1 cellular context compared by ENCODE assay signal in the genomic region with DNA sequence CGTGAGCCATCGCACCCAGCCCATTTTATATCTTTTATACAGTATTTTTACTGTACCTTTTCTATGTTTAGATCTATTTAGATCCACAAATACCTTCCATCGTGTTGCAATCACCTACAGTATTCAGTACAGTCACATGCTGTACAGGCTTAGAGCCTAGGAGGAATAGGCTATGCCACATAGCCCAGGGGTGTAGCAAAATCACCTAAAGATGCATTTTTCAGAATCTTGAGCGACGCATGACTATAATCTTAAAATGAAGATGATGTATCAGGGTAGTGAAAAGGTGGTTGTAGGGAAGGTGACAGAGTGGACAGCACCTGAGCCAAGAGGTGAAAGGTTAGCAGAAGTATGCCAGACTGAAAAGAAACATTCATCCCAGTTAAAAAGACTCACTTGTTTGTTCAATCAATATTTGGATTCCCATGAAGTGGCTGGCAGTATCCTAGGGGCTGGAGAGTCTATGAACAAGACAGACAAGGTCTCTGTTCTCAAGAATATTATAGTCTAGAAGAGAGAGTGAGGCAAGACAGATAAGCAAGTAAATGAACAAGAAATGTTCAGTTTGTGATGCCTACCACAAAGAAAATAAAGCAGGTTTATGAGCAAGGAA.
TF ChIP-seq lines count a peak whose summit lies in the region.

No MANE protein-coding gene starts in this region.

TF ChIP-seq in HepG2, 621 proteins besides CTCF, POLR2A, EP300 and RAD21 (continued from another document and continues in another):
- TF ChIP-seq ZNF44 (CRISPR knock-in tag; IDR thresholded peaks at IDR 0.05) (no peak), ZNF646 (CRISPR knock-in tag; IDR thresholded peaks at IDR 0.05) (no peak), HNRNPUL1 (IDR thresholded peaks at IDR 0.05; ENCODE audit: low read depth, low read length) (no peak), TRIM24 (CRISPR knock-in tag; IDR thresholded peaks at IDR 0.05) (no peak), PAXIP1 (CRISPR knock-in tag; conservative IDR thresholded peaks at IDR 0.05) (peak; percentile 65), ELF4 (CRISPR knock-in tag; IDR thresholded peaks at IDR 0.05; ENCODE audit: borderline replicate concordance) (no peak), SP140L (CRISPR knock-in tag; IDR thresholded peaks at IDR 0.05; ENCODE audit: borderline replicate concordance) (no peak), ZNF597 (CRISPR knock-in tag; IDR thresholded peaks at IDR 0.05) (no peak), CBFB (CRISPR knock-in tag; IDR thresholded peaks at IDR 0.05) (no peak), ZNF225 (CRISPR knock-in tag; IDR thresholded peaks at IDR 0.05) (no peak), ZNF605 (CRISPR knock-in tag; IDR thresholded peaks at IDR 0.05) (no peak), RARA (CRISPR knock-in tag; IDR thresholded peaks at IDR 0.05) (peak; percentile 90), ZFX (CRISPR knock-in tag; IDR thresholded peaks at IDR 0.05; ENCODE audit: low read depth) (no peak), ARNT2 (CRISPR knock-in tag; IDR thresholded peaks at IDR 0.05; ENCODE audit: low read depth) (no peak), CREB1 (IDR thresholded peaks at IDR 0.05) (no peak), CREB1 (CRISPR knock-in tag; IDR thresholded peaks at IDR 0.05) (peak; percentile 58), NCOA5 (CRISPR knock-in tag; IDR thresholded peaks at IDR 0.05) (no peak), SP1 (IDR thresholded peaks at IDR 0.05) (no peak), SP1 (CRISPR knock-in tag; IDR thresholded peaks at IDR 0.05) (no peak), ZNF3 (CRISPR knock-in tag; IDR thresholded peaks at IDR 0.05) (no peak), RFX1 (IDR thresholded peaks at IDR 0.05) (no peak), THRA (CRISPR knock-in tag; IDR thresholded peaks at IDR 0.05; ENCODE audit: borderline replicate concordance) (peak; percentile 62; the same call in 1 of the 2 replicates), ZNF136 (CRISPR knock-in tag; IDR thresholded peaks at IDR 0.05; ENCODE audit: low read depth) (no peak), ZFP62 (CRISPR knock-in tag; IDR thresholded peaks at IDR 0.05) (no peak), TOPORS (CRISPR knock-in tag; IDR thresholded peaks at IDR 0.05) (no peak), MZF1 (CRISPR knock-in tag; IDR thresholded peaks at IDR 0.05; ENCODE audit: borderline replicate concordance) (no peak)
- TF ChIP-seq, protein P1, sequence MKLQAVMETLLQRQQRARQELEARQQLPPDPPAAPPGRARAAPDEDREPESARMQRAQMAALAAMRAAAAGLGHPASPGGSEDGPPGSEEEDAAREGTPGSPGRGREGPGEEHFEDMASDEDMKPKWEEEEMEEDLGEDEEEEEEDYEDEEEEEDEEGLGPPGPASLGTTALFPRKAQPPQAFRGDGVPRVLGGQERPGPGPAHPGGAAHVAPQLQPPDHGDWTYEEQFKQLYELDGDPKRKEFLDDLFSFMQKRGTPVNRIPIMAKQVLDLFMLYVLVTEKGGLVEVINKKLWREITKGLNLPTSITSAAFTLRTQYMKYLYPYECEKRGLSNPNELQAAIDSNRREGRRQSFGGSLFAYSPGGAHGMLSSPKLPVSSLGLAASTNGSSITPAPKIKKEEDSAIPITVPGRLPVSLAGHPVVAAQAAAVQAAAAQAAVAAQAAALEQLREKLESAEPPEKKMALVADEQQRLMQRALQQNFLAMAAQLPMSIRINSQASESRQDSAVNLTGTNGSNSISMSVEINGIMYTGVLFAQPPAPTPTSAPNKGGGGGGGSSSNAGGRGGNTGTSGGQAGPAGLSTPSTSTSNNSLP (IDR thresholded peaks at IDR 0.05; ENCODE audit: low read depth, low read length): no peak
- TF ChIP-seq, protein P2, sequence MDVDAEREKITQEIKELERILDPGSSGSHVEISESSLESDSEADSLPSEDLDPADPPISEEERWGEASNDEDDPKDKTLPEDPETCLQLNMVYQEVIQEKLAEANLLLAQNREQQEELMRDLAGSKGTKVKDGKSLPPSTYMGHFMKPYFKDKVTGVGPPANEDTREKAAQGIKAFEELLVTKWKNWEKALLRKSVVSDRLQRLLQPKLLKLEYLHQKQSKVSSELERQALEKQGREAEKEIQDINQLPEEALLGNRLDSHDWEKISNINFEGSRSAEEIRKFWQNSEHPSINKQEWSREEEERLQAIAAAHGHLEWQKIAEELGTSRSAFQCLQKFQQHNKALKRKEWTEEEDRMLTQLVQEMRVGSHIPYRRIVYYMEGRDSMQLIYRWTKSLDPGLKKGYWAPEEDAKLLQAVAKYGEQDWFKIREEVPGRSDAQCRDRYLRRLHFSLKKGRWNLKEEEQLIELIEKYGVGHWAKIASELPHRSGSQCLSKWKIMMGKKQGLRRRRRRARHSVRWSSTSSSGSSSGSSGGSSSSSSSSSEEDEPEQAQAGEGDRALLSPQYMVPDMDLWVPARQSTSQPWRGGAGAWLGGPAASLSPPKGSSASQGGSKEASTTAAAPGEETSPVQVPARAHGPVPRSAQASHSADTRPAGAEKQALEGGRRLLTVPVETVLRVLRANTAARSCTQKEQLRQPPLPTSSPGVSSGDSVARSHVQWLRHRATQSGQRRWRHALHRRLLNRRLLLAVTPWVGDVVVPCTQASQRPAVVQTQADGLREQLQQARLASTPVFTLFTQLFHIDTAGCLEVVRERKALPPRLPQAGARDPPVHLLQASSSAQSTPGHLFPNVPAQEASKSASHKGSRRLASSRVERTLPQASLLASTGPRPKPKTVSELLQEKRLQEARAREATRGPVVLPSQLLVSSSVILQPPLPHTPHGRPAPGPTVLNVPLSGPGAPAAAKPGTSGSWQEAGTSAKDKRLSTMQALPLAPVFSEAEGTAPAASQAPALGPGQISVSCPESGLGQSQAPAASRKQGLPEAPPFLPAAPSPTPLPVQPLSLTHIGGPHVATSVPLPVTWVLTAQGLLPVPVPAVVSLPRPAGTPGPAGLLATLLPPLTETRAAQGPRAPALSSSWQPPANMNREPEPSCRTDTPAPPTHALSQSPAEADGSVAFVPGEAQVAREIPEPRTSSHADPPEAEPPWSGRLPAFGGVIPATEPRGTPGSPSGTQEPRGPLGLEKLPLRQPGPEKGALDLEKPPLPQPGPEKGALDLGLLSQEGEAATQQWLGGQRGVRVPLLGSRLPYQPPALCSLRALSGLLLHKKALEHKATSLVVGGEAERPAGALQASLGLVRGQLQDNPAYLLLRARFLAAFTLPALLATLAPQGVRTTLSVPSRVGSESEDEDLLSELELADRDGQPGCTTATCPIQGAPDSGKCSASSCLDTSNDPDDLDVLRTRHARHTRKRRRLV (CRISPR knock-in tag; IDR thresholded peaks at IDR 0.05): no peak
- TF ChIP-seq, protein P3, sequence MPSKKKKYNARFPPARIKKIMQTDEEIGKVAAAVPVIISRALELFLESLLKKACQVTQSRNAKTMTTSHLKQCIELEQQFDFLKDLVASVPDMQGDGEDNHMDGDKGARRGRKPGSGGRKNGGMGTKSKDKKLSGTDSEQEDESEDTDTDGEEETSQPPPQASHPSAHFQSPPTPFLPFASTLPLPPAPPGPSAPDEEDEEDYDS (CRISPR knock-in tag; IDR thresholded peaks at IDR 0.05): no peak
